In genomic region chr12:80178846-80179245, GRCh38 we compare ENCODE assay signal across 13 cellular contexts.
DNase-seq lines count a peak whose midpoint lies in the region; ATAC-seq, FAIRE-seq and TF ChIP-seq lines count a peak whose summit lies in the region.
"Had no signal": no experiment of that assay in that cellular context is flagged by ENCODE, and none has a peak within 500 bp of the region (broad histone marks: within the 10 kb centered on the region; RNA-seq: fewer than 3 reads in every experiment).

No MANE protein-coding gene starts in this region.

- no TSS peak for BruUV-seq in PC-9 (replicated peaks; lab: Mats Ljungman, UMichigan)

- no peaks in the 10 kb centered on the region for H3K9me3 Mint-ChIP-seq in activated CD8-positive, alpha-beta T cell treated with anti-CD3 and anti-CD28 coated beads for 36 hours
- peaks cover 0 to 2% (median 0%) of the 10 kb centered on the region in 11 donors for H3K9me3 Mint-ChIP-seq in naive thymus-derived CD4-positive, alpha-beta T cell

- POLR2A ChIA-PET in activated CD8-positive, alpha-beta T cell treated with anti-CD3 and anti-CD28 coated beads for 36 hours (lab: Charles Lee), result no interaction called here
- POLR2A ChIA-PET in naive thymus-derived CD4-positive, alpha-beta T cell (lab: Charles Lee), result interaction anchor here (0.5 kb wide), 1 partner anchor 774 kb away, joined by 4 read pairs; no protein-coding TSS in a partner anchor
- POLR2A ChIA-PET in PC-9 (lab: Charles Lee; ENCODE audit: unreplicated experiment), result no interaction called here

- no peaks in the 10 kb centered on the region for H4K20me1 ChIP-seq in PC-9 (ENCODE audit: insufficient read depth)

- TF ChIP-seq CTCF in activated CD8-positive, alpha-beta T cell treated with anti-CD3 and anti-CD28 coated beads for 36 hours (IDR thresholded peaks at IDR 0.05), result no peak
- no peak for TF ChIP-seq CTCF in PC-9 (conservative IDR thresholded peaks at IDR 0.05)

- H3F3A ChIP-seq in PC-9 (ENCODE audit: insufficient read depth, low read depth), result no peaks in the 10 kb centered on the region

- intact Hi-C loops in activated CD8-positive, alpha-beta T cell treated with anti-CD3 and anti-CD28 coated beads for 36 hours (cut with micrococcal nuclease), result no loop called here
- intact Hi-C loops in naive thymus-derived CD4-positive, alpha-beta T cell (cut with micrococcal nuclease), result no loop called here
- intact Hi-C loops in PC-9 (cut with micrococcal nuclease; ENCODE audit: unreplicated experiment), result no loop called here

- no peak overlapping the region for H3K4me3 ChIP-seq in naive thymus-derived CD4-positive, alpha-beta T cell (ENCODE audit: low read length)
- H3K4me3 ChIP-seq in PC-9, result no peak overlapping the region
- H3K4me3 ChIP-seq: uterus had no signal

- H3K4me3 Mint-ChIP-seq in activated CD8-positive, alpha-beta T cell treated with anti-CD3 and anti-CD28 coated beads for 36 hours, result no peak overlapping the region
- H3K4me3 Mint-ChIP-seq in naive thymus-derived CD4-positive, alpha-beta T cell, result peak overlapping the region in 1 of 10 donors; percentile 63

- H2AFZ ChIP-seq in PC-9, result no peak overlapping the region

- H3K36me3 ChIP-seq in naive thymus-derived CD4-positive, alpha-beta T cell (ENCODE audit: control insufficient read depth in 2 of 3, insufficient read depth in 3 of 3, low read length in 3 of 3), result no peaks in the 10 kb centered on the region
- H3K36me3 ChIP-seq in PC-9 (ENCODE audit: low read depth), result no peaks in the 10 kb centered on the region

- peak; percentile 53 for DNase-seq in activated CD8-positive, alpha-beta T cell treated with anti-CD3 and anti-CD28 coated beads for 36 hours
- no peak for DNase-seq in HuH-7 (ENCODE audit: low spot score)
- DNase-seq in HTR-8/SVneo (ENCODE audit: insufficient read length, low spot score), result no peak
- DNase-seq in naive thymus-derived CD4-positive, alpha-beta T cell, result no peak
- DNase-seq in PC-9, result no peak
- DNase-seq: nucleus accumbens, OCI-M1, uterus had no signal

- no peak overlapping the region for H3K27ac ChIP-seq in naive thymus-derived CD4-positive, alpha-beta T cell (ENCODE audit: low read depth, low read length)
- no peak overlapping the region for H3K27ac ChIP-seq in PC-9
- H3K27ac ChIP-seq: uterus had no signal

- H3K36me3 Mint-ChIP-seq in activated CD8-positive, alpha-beta T cell treated with anti-CD3 and anti-CD28 coated beads for 36 hours (ENCODE audit: low read depth), result no peaks in the 10 kb centered on the region
- H3K36me3 Mint-ChIP-seq in naive thymus-derived CD4-positive, alpha-beta T cell, result no peaks in the 10 kb centered on the region

- FAIRE-seq in HTR-8/SVneo (lab: Jason Lieb, UNC), result no peak
- FAIRE-seq: H1, islet of Langerhans had no signal

- no peaks in the 10 kb centered on the region for H3K9me3 ChIP-seq in naive thymus-derived CD4-positive, alpha-beta T cell (ENCODE audit: control insufficient read depth in 2 of 3, low read length in 3 of 3)
- no peaks in the 10 kb centered on the region for H3K9me3 ChIP-seq in PC-9 (ENCODE audit: insufficient read depth, low read depth)
- H3K9me3 ChIP-seq: uterus had no signal

- ATAC-seq in GM18858 (IDR thresholded peaks at IDR 0.05; ENCODE audit: unreplicated experiment), result peak; percentile 88
- peak; percentile 86 for ATAC-seq in GM21423 (IDR thresholded peaks at IDR 0.05; ENCODE audit: unreplicated experiment)
- ATAC-seq in HG03097 (IDR thresholded peaks at IDR 0.05; ENCODE audit: low FRiP score, unreplicated experiment), result peak; percentile 83
- peak; percentile 83 for ATAC-seq in activated CD8-positive, alpha-beta T cell treated with anti-CD3 and anti-CD28 coated beads for 36 hours
- no peak for ATAC-seq in naive thymus-derived CD4-positive, alpha-beta T cell

- peaks cover 12% of the 10 kb centered on the region for H3K4me1 Mint-ChIP-seq in activated CD8-positive, alpha-beta T cell treated with anti-CD3 and anti-CD28 coated beads for 36 hours (ENCODE audit: low read depth)
- H3K4me1 Mint-ChIP-seq in naive thymus-derived CD4-positive, alpha-beta T cell, result peaks cover 0 to 22% (median 0%) of the 10 kb centered on the region in 7 donors

- no peaks in the 10 kb centered on the region for H3K27me3 Mint-ChIP-seq in activated CD8-positive, alpha-beta T cell treated with anti-CD3 and anti-CD28 coated beads for 36 hours
- H3K27me3 Mint-ChIP-seq in naive thymus-derived CD4-positive, alpha-beta T cell, result peaks cover 0 to 15% (median 6%) of the 10 kb centered on the region in 5 donors

- no peaks in the 10 kb centered on the region for H3K4me1 ChIP-seq in naive thymus-derived CD4-positive, alpha-beta T cell (ENCODE audit: control insufficient read depth in 2 of 2, insufficient read depth in 2 of 2, low read length in 2 of 2)
- H3K4me1 ChIP-seq in PC-9 (replicated peaks; ENCODE audit: insufficient read depth), result 0 out of 2 replicates have a peak, but pooled peaks cover 6% of the 10 kb centered on the region
- H3K4me1 ChIP-seq: uterus had no signal

- no peaks in the 10 kb centered on the region for H3K27me3 ChIP-seq in naive thymus-derived CD4-positive, alpha-beta T cell (ENCODE audit: control insufficient read depth in 2 of 2, insufficient read depth in 2 of 2, low read length in 2 of 2)
- H3K27me3 ChIP-seq in PC-9 (ENCODE audit: insufficient read depth, low read depth), result no peaks in the 10 kb centered on the region
- H3K27me3 ChIP-seq: uterus had no signal

- 0 out of 2 replicates have a peak, but pooled peaks cover 4% of the 10 kb centered on the region for H3K9me2 ChIP-seq in PC-9 (ENCODE audit: insufficient read depth)

- H3K27ac Mint-ChIP-seq in activated CD8-positive, alpha-beta T cell treated with anti-CD3 and anti-CD28 coated beads for 36 hours, result peak overlapping the region; percentile 23
- H3K27ac Mint-ChIP-seq in naive thymus-derived CD4-positive, alpha-beta T cell, result peak overlapping the region in 1 of 9 donors; percentile 76

- H3K79me2 ChIP-seq in PC-9 (ENCODE audit: low read depth), result no peaks in the 10 kb centered on the region

- H3K4me2 ChIP-seq in PC-9, result no peak overlapping the region

- CTCF ChIA-PET in activated CD8-positive, alpha-beta T cell treated with anti-CD3 and anti-CD28 coated beads for 36 hours (lab: Charles Lee), result interaction anchor here (1.0 to 1.3 kb wide), 2 partner anchors 8 to 92 kb away, joined by 3 to 7 read pairs; no protein-coding TSS in a partner anchor
- CTCF ChIA-PET in naive thymus-derived CD4-positive, alpha-beta T cell (lab: Charles Lee), result no interaction called here
- CTCF ChIA-PET in PC-9 (lab: Charles Lee), result no interaction called here
